29 cellular contexts compared by ENCODE assay signal in the genomic region with DNA sequence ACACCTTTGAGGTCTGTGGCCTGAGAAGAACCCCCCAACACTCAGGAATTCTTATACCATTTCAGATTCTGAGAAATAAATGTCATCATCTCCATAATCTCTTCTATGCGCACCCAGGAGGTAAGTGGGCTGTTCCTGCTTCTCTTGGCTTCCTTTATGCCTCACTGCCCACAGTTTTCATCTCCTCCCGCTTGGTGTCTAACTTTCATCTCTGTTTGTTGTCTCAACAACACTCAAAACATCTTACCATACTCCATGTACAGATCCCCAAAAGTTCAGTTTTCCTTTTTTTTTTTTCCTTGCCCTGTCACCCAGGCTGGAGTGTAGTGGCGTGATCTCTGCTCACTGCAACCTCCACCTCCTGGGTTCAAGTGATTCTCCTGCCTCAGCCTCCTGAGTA.
"Had no signal": no experiment of that assay in that cellular context is flagged by ENCODE, and none has a peak within 500 bp of the region (broad histone marks: within the 10 kb centered on the region; RNA-seq: fewer than 3 reads in every experiment).

No MANE protein-coding gene starts in this region.

- H3K4me1 ChIP-seq: colonic mucosa, esophagus muscularis mucosa, esophagus squamous epithelium, foreskin keratinocyte, gastrocnemius medialis, gastroesophageal sphincter, heart left ventricle, heart right ventricle had no signal

- H3K9me3 Mint-ChIP-seq: effector memory CD8-positive, alpha-beta T cell had no signal

- H3K4me3 ChIP-seq: colonic mucosa, coronary artery, dorsolateral prefrontal cortex, esophagus muscularis mucosa, esophagus squamous epithelium, gastrocnemius medialis, gastroesophageal sphincter, heart left ventricle, heart right ventricle had no signal

- FAIRE-seq: colon, endometrium, endothelial cell of umbilical vein, frontal cortex had no signal

- H3K36me3 ChIP-seq: colonic mucosa, esophagus muscularis mucosa, esophagus squamous epithelium, gastrocnemius medialis, gastroesophageal sphincter, heart left ventricle, heart right ventricle had no signal

- H3K9me3 ChIP-seq: colonic mucosa, esophagus muscularis mucosa, esophagus squamous epithelium, gastrocnemius medialis, gastroesophageal sphincter, heart left ventricle, heart right ventricle had no signal

- DNase-seq: colonic mucosa; cortex of kidney; dermis blood vessel endothelial cell; dorsolateral prefrontal cortex; effector CD4-positive, alpha-beta T cell; effector CD8-positive, alpha-beta T cell; effector memory CD4-positive, alpha-beta T cell; effector memory CD8-positive, alpha-beta T cell; erythroblast; esophagus squamous epithelium; foreskin fibroblast; foreskin keratinocyte; foreskin melanocyte; gastrocnemius medialis; glutamatergic neuron; head of caudate nucleus; heart left ventricle; heart right ventricle had no signal

- H3K27ac ChIP-seq: colonic mucosa, coronary artery, dorsolateral prefrontal cortex, epithelial cell of prostate, esophagus muscularis mucosa, esophagus squamous epithelium, foreskin keratinocyte, gastrocnemius medialis, gastroesophageal sphincter, heart left ventricle, heart right ventricle had no signal

- H3K27ac Mint-ChIP-seq: dendritic cell treated with granulocyte-macrophage colony-stimulating factor and Interleukin-4, amounts not matched to agents 40 ng/mL and 50 ng/mL, for 4 days; effector memory CD8-positive, alpha-beta T cell; endodermal cell had no signal

- H3K27me3 Mint-ChIP-seq: dendritic cell treated with granulocyte-macrophage colony-stimulating factor and Interleukin-4, amounts not matched to agents 40 ng/mL and 50 ng/mL, for 4 days had no signal

- H3K27me3 ChIP-seq: colonic mucosa, esophagus muscularis mucosa, foreskin keratinocyte, gastrocnemius medialis, gastroesophageal sphincter, heart left ventricle, heart right ventricle had no signal

- H3K4me3 Mint-ChIP-seq: dendritic cell treated with granulocyte-macrophage colony-stimulating factor and Interleukin-4, amounts not matched to agents 40 ng/mL and 50 ng/mL, for 4 days; effector memory CD8-positive, alpha-beta T cell; endodermal cell had no signal

- ATAC-seq: effector memory CD8-positive, alpha-beta T cell; esophagus mucosa; foreskin keratinocyte; gastrocnemius medialis; gastroesophageal sphincter; heart left ventricle; heart right ventricle had no signal
